ENCODE assay signal across 25 cellular contexts in the genomic region with DNA sequence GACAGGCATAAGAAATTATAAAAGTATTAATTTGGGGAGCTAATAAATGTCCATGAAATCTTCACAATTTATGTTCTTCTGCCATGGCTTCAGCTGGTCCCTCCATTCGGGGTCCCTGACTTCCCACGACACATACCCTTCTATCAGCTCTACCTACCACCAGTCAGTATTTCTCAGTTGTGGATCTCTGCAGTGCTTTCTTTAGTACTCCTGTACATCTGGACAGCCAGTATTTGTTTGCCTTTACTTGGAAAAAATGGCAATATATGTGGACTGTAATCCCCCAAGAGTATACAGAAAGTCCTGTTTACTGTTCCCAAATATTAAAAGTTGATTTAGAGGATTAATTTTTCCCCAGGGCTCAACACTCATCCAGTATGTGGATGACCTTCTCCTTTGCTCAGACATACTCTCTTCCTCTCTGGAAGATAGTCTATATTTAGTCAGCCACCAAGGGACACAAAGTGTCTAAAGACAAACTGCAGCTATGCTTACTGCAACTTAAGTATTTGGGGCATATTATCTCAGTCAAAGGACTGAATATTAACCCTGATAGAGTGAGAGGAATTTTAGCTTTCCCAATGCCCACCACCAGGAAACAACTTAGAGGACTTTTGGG.
"Had no signal": no experiment of that assay in that cellular context is flagged by ENCODE, and none has a peak within 500 bp of the region (broad histone marks: within the 10 kb centered on the region; RNA-seq: fewer than 3 reads in every experiment).

No MANE protein-coding gene starts in this region.

- ATAC-seq: left lobe of liver, natural killer cell, psoas muscle, sciatic nerve had no signal

- H3K27me3 ChIP-seq: hepatocyte, neural progenitor cell, neutrophil, tibial nerve, uterus had no signal

- H3K36me3 Mint-ChIP-seq: naive B cell, natural killer cell, neural progenitor cell had no signal

- H3K4me1 Mint-ChIP-seq: naive B cell, natural killer cell, nephron progenitor cell, neural progenitor cell had no signal

- H3K9me3 ChIP-seq: neutrophil, psoas muscle, uterus had no signal

- H3K4me1 ChIP-seq: neural progenitor cell, parathyroid adenoma, psoas muscle, tibial nerve, uterus had no signal

- H3K27ac ChIP-seq: hepatocyte, neural progenitor cell, neutrophil, parathyroid adenoma, psoas muscle, tibial nerve, uterus had no signal

- H3K36me3 ChIP-seq: neural progenitor cell, neutrophil, tibial nerve, uterus had no signal

- H3K4me3 Mint-ChIP-seq: mesothelial cell of epicardium; naive B cell; natural killer cell; nephron progenitor cell; neural progenitor cell; stimulated activated naive CD8-positive, alpha-beta T cell treated with anti-CD3 and anti-CD28 coated beads, Interleukin-15, Interleukin-2, amounts not matched to agents 100 ng/mL and 50 ng/mL, for 24 hours; type B pancreatic cell had no signal

- H3K4me3 ChIP-seq: hepatocyte, lung, neural progenitor cell, psoas muscle, skin epidermis, tibial nerve, uterus had no signal

- DNase-seq: head of caudate nucleus; islet precursor cell; naive B cell; natural killer cell; nephron progenitor cell; occipital lobe; psoas muscle; stimulated activated CD4-positive, alpha-beta T cell treated with anti-CD3 and anti-CD28 coated beads, Interleukin-12 subunit alpha, Interleukin-12 subunit beta, amount 100 ng/mL, for 4 hours; stimulated activated CD4-positive, alpha-beta T cell treated with anti-CD3 and anti-CD28 coated beads, Interleukin-15, amount 100 ng/mL, for 24 hours; stimulated activated CD4-positive, alpha-beta T cell treated with anti-CD3 and anti-CD28 coated beads, Interleukin-2, amount 100 ng/mL, for 24 hours; stimulated activated CD4-positive, alpha-beta T cell treated with anti-CD3 and anti-CD28 coated beads, Interleukin-4, amount 100 ng/mL, for 1 hour; stimulated activated naive CD4-positive, alpha-beta T cell; uterus had no signal

- H3K27ac Mint-ChIP-seq: mesothelial cell of epicardium; natural killer cell; nephron progenitor cell; neural progenitor cell; stimulated activated naive CD8-positive, alpha-beta T cell treated with anti-CD3 and anti-CD28 coated beads, Interleukin-15, Interleukin-2, amounts not matched to agents 100 ng/mL and 50 ng/mL, for 24 hours; type B pancreatic cell had no signal
